In the genomic region with DNA sequence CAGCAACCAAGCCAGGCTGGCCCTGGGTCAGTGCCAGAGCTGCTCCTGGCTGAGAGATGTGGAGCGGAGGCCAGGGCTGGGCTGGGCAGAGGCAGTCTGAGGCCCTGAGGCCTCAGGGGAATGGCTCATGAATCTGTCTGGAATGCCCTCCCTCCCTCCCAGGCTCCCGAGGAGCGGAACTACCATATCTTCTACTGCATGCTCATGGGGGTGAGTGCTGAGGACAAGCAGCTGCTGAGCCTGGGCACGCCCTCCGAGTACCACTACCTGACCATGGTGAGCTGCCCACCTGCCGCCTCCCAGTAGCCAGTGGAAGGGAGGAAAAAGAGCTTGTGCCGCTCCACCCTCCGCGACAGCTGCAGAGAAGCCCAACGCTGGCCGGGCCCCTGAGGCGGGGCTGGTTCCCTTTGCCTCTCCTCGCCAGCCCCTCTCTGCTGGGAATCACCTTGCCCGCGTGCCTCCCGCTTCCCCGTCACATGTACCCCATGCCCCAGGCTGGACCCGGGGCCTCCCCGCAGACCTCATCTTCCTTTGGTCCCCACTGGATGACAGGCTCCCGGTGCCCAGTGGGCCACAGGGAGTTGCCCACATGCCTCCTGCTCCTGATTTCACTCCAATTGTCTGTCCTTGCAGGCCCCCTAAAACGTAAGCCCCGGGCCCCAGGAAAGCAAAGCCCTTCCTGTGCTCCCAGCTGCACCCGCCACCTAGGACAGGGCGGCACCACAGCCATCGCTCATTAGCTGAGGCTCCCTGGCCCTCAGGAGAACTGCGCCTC, we compare ENCODE assay signal across 10 cellular contexts. TPM values are rescaled to one million over a fixed set of nuclear protein-coding genes. Genes with fewer than 3 reads are reported as not detected.
DNase-seq lines count a peak whose midpoint lies in the region; ATAC-seq and TF ChIP-seq lines count a peak whose summit lies in the region.
"Had no signal": no experiment of that assay in that cellular context is flagged by ENCODE, and none has a peak within 500 bp of the region (broad histone marks: within the 10 kb centered on the region; RNA-seq: fewer than 3 reads in every experiment).

No MANE protein-coding gene starts in this region.

- POLR2A ChIA-PET in WTC11 (lab: Charles Lee): no interaction called here

- intact Hi-C loops in Right ventricle myocardium inferior (cut with DNase I): no loop called here
- intact Hi-C loops in posterior vena cava (cut with DNase I): no loop called here

- H3K4me1 Mint-ChIP-seq in WTC11: no peaks in the 10 kb centered on the region

- peak; percentile 60 for ATAC-seq in WTC11
- ATAC-seq in Right ventricle myocardium inferior: peak; percentile 93
- no peak for ATAC-seq in HG02763 (IDR thresholded peaks at IDR 0.05; ENCODE audit: unreplicated experiment)

- H3K27me3 Mint-ChIP-seq in WTC11 (ENCODE audit: low read depth): no peaks in the 10 kb centered on the region; the same call in 1 of the 2 replicates
- H3K27me3 Mint-ChIP-seq: activated naive CD8-positive, alpha-beta T cell; stimulated activated naive CD8-positive, alpha-beta T cell treated with anti-CD3 and anti-CD28 coated beads, Interleukin-15, Interleukin-2, amounts not matched to agents 100 ng/mL and 50 ng/mL, for 24 hours had no signal

- H3K4me3 Mint-ChIP-seq in WTC11: no peak overlapping the region
- H3K4me3 Mint-ChIP-seq: activated naive CD8-positive, alpha-beta T cell; stimulated activated naive CD8-positive, alpha-beta T cell treated with anti-CD3 and anti-CD28 coated beads, Interleukin-15, Interleukin-2, amounts not matched to agents 100 ng/mL and 50 ng/mL, for 24 hours had no signal

- no peaks in the 10 kb centered on the region for H3K9me3 Mint-ChIP-seq in WTC11
- H3K9me3 Mint-ChIP-seq: stimulated activated naive CD8-positive, alpha-beta T cell treated with anti-CD3 and anti-CD28 coated beads, Interleukin-15, Interleukin-2, amounts not matched to agents 100 ng/mL and 50 ng/mL, for 24 hours had no signal

- DNase-seq in COLO829 (ENCODE audit: low spot score) (peak; percentile 36), WTC11 (ENCODE audit: low spot score) (no peak), Right ventricle myocardium inferior (ENCODE audit: missing footprints) (peak; percentile 91), posterior vena cava (ENCODE audit: low spot score) (peak; percentile 92), NCI-H526 (lab: John Stamatoyannopoulos, UW) (no peak)
- no peak for DNase-seq in effector CD4-positive, alpha-beta T cell
- no peak for DNase-seq in activated naive CD4-positive, alpha-beta T cell (lab: John Stamatoyannopoulos, UW)

- CTCF ChIA-PET in WTC11 (lab: Charles Lee): interaction anchor here (0.5 to 2.6 kb wide), 4 partner anchors 10 to 69 kb away, joined by 3 to 21 read pairs (median 4); no protein-coding TSS in a partner anchor

- TF ChIP-seq CTCF in WTC11 (IDR thresholded peaks at IDR 0.05): no peak

- H3K36me3 Mint-ChIP-seq in WTC11: no peaks in the 10 kb centered on the region
- H3K36me3 Mint-ChIP-seq: activated naive CD8-positive, alpha-beta T cell had no signal

- H3K27ac Mint-ChIP-seq in WTC11: no peak overlapping the region
- H3K27ac Mint-ChIP-seq: activated naive CD8-positive, alpha-beta T cell; stimulated activated naive CD8-positive, alpha-beta T cell treated with anti-CD3 and anti-CD28 coated beads, Interleukin-15, Interleukin-2, amounts not matched to agents 100 ng/mL and 50 ng/mL, for 24 hours had no signal

TF ChIP-seq in WTC11, 78 proteins besides CTCF, POLR2A, EP300 and RAD21:
- TF ChIP-seq USF1 (CRISPR knock-in tag; IDR thresholded peaks at IDR 0.05): no peak
- no peak for TF ChIP-seq NFYB (CRISPR knock-in tag; conservative IDR thresholded peaks at IDR 0.05; ENCODE audit: low read depth)
- TF ChIP-seq, protein P1, sequence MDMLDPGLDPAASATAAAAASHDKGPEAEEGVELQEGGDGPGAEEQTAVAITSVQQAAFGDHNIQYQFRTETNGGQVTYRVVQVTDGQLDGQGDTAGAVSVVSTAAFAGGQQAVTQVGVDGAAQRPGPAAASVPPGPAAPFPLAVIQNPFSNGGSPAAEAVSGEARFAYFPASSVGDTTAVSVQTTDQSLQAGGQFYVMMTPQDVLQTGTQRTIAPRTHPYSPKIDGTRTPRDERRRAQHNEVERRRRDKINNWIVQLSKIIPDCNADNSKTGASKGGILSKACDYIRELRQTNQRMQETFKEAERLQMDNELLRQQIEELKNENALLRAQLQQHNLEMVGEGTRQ (CRISPR knock-in tag; IDR thresholded peaks at IDR 0.05): no peak
- TF ChIP-seq ZNF219 (CRISPR knock-in tag; IDR thresholded peaks at IDR 0.05; ENCODE audit: borderline replicate concordance): no peak
- no peak for TF ChIP-seq TEAD1 (CRISPR knock-in tag; IDR thresholded peaks at IDR 0.05)
- TF ChIP-seq NR3C1 (CRISPR knock-in tag; conservative IDR thresholded peaks at IDR 0.05; ENCODE audit: low read depth): no peak
- no peak for TF ChIP-seq PRDM15 (CRISPR knock-in tag; IDR thresholded peaks at IDR 0.05)
- TF ChIP-seq OVOL2 (CRISPR knock-in tag; IDR thresholded peaks at IDR 0.05; ENCODE audit: borderline replicate concordance): no peak
- TF ChIP-seq ZNF671 (CRISPR knock-in tag; IDR thresholded peaks at IDR 0.05): no peak

RNA-seq across cellular contexts. Expression of gene MYO7B, which starts 41.1 kb away (rescaled TPM):
- 0.02 TPM in 1 of 3 replicates, not detected in the others for total RNA-seq in WTC11 (2021)
- 0.46 TPM for total RNA-seq in Right ventricle myocardium inferior
- under 1 TPM; 0.67 to 0.79 TPM for total RNA-seq in posterior vena cava

RNA-seq across cellular contexts. Expression of gene IWS1, which starts 50.3 kb away (rescaled TPM):
- total RNA-seq in WTC11 (2021) (69.2 to 70.5 TPM (median 69.3 TPM) in 3 replicates), Right ventricle myocardium inferior (53.0 TPM), posterior vena cava (10 to 100 TPM; 31.0 to 35.4 TPM)

Comparison
In these comparisons a context has a peak if more than half of its experiments do, and no peak if none do; other contexts are left out.
1. DNase-seq: peak in COLO829 (single experiment), Right ventricle myocardium inferior (single experiment) and posterior vena cava (single experiment); none in WTC11 (single experiment), effector CD4-positive, alpha-beta T cell (single experiment), NCI-H526 (0 of 2) and activated naive CD4-positive, alpha-beta T cell (0 of 4).